12 cellular contexts compared by ENCODE assay signal in the genomic region with DNA sequence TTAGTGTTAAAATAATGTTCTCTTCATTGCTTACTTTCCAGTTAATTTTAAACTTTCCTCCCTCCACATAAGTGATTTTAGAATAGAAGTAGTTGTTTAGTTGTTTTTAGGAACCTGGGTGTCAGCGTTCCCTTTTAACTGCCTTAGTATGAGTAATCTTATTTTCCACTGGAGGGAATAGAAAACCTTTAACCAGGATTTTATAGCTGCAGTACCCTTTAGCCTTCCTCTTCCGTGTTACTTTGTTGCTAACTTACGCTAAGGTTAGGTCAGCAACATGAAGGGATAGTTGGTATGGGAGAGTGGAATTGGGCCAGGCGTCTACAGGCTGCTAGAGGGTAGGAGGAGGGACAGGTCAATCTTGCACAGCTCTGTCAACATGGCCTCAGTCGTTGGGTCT. TPM values are rescaled to one million over a fixed set of nuclear protein-coding genes. Genes with fewer than 3 reads are reported as not detected.
DNase-seq lines count a peak whose midpoint lies in the region; ATAC-seq and TF ChIP-seq lines count a peak whose summit lies in the region.
"Had no signal": no experiment of that assay in that cellular context is flagged by ENCODE, and none has a peak within 500 bp of the region (broad histone marks: within the 10 kb centered on the region; RNA-seq: fewer than 3 reads in every experiment).

No MANE protein-coding gene starts in this region.

- intact Hi-C loops in activated CD4-positive, alpha-beta memory T cell treated with anti-CD3 and anti-CD28 coated beads for 36 hours (cut with micrococcal nuclease): loop anchor here (1.0 to 5.0 kb wide), 3 partner anchors 29 to 132 kb away; no protein-coding TSS in a partner anchor
- intact Hi-C loops in left cardiac atrium (cut with DNase I): loop anchor here in 1 of 2 donors (10.0 kb wide), 1 partner anchor 1447 kb away; no protein-coding TSS in a partner anchor

- no peak for DNase-seq in activated T-cell treated with anti-CD3 and anti-CD28 coated beads, Interleukin-2, amount 50 U/mL, for 24 hours
- DNase-seq in activated T-cell treated with anti-CD3 and anti-CD28 coated beads, Interleukin-2, amount 50 U/mL, for 48 hours: no peak
- no peak for DNase-seq in activated CD4-positive, alpha-beta memory T cell treated with anti-CD3 and anti-CD28 coated beads for 36 hours
- DNase-seq in glomerular visceral epithelial cell (ENCODE audit: extremely low spot score) (peak; percentile 37), smooth muscle cell (lab: John Stamatoyannopoulos, UW; ENCODE audit: unreplicated experiment) (no peak), GM13976 (ENCODE audit: low spot score) (no peak), left cardiac atrium (no peak), DMS153 (lab: John Stamatoyannopoulos, UW) (no peak)
- DNase-seq: activated gamma-delta T cell treated with Interleukin-2 at 50 U/mL for 16 hours, gastrocnemius medialis, NCI-H1694 treated with DMSO at 0.1 percent for 48 hours had no signal

- no peaks in the 10 kb centered on the region for H4K20me1 ChIP-seq in smooth muscle cell (ENCODE audit: low read depth)

- ATAC-seq in left cardiac atrium: no peak
- ATAC-seq: gastrocnemius medialis had no signal

- TF ChIP-seq CTCF in smooth muscle cell (IDR thresholded peaks at IDR 0.05; ENCODE audit: borderline replicate concordance, insufficient read depth, poor library complexity, severe bottlenecking) (no peak), GM13976 (IDR thresholded peaks at IDR 0.05; ENCODE audit: borderline replicate concordance, control extremely low read depth, extremely low read depth, insufficient read depth, missing control alignments) (no peak)

- no peaks in the 10 kb centered on the region for H3K36me3 ChIP-seq in smooth muscle cell (ENCODE audit: low read depth)
- H3K36me3 ChIP-seq: gastrocnemius medialis had no signal

- H3K9me3 Mint-ChIP-seq in activated T-cell treated with anti-CD3 and anti-CD28 coated beads, Interleukin-2, amount 50 U/mL, for 24 hours: no peaks in the 10 kb centered on the region
- no peaks in the 10 kb centered on the region for H3K9me3 Mint-ChIP-seq in activated CD4-positive, alpha-beta memory T cell treated with anti-CD3 and anti-CD28 coated beads for 36 hours

- peaks cover 34% of the 10 kb centered on the region for H3K4me1 Mint-ChIP-seq in activated T-cell treated with anti-CD3 and anti-CD28 coated beads, Interleukin-2, amount 50 U/mL, for 24 hours (ENCODE audit: low read depth)
- peaks cover 35% of the 10 kb centered on the region for H3K4me1 Mint-ChIP-seq in activated CD4-positive, alpha-beta memory T cell treated with anti-CD3 and anti-CD28 coated beads for 36 hours (ENCODE audit: low read depth)

- H3K27ac Mint-ChIP-seq in activated T-cell treated with anti-CD3 and anti-CD28 coated beads, Interleukin-2, amount 50 U/mL, for 24 hours: peak overlapping the region; percentile 87
- H3K27ac Mint-ChIP-seq in activated CD4-positive, alpha-beta memory T cell treated with anti-CD3 and anti-CD28 coated beads for 36 hours: peak overlapping the region; percentile 87

- peaks cover 83% of the 10 kb centered on the region for H3K36me3 Mint-ChIP-seq in activated T-cell treated with anti-CD3 and anti-CD28 coated beads, Interleukin-2, amount 50 U/mL, for 24 hours (ENCODE audit: low read depth)
- peaks cover 15% of the 10 kb centered on the region for H3K36me3 Mint-ChIP-seq in activated CD4-positive, alpha-beta memory T cell treated with anti-CD3 and anti-CD28 coated beads for 36 hours

- CTCF ChIA-PET in activated CD4-positive, alpha-beta memory T cell treated with anti-CD3 and anti-CD28 coated beads for 36 hours (lab: Charles Lee): interaction anchor here (1.1 to 4.6 kb wide), 3 partner anchors 13 to 133 kb away, joined by 3 to 31 read pairs (median 4); a partner anchor contains a TSS

- H3K4me2 ChIP-seq in smooth muscle cell: no peak overlapping the region

- H3F3A ChIP-seq in smooth muscle cell (ENCODE audit: low read depth): no peaks in the 10 kb centered on the region

- POLR2A ChIA-PET in activated CD4-positive, alpha-beta memory T cell treated with anti-CD3 and anti-CD28 coated beads for 36 hours (lab: Charles Lee): interaction anchor here (0.6 to 1.9 kb wide), 2 partner anchors 9 to 31 kb away, joined by 3 to 5 read pairs; a partner anchor contains a TSS

- no peak overlapping the region for H3K4me3 ChIP-seq in smooth muscle cell
- H3K4me3 ChIP-seq: gastrocnemius medialis, K562 had no signal

- peak overlapping the region; percentile 66 for H3K27ac ChIP-seq in smooth muscle cell (ENCODE audit: low read depth)
- H3K27ac ChIP-seq: gastrocnemius medialis had no signal

- no peak overlapping the region for H3K4me3 Mint-ChIP-seq in activated T-cell treated with anti-CD3 and anti-CD28 coated beads, Interleukin-2, amount 50 U/mL, for 24 hours
- H3K4me3 Mint-ChIP-seq in activated CD4-positive, alpha-beta memory T cell treated with anti-CD3 and anti-CD28 coated beads for 36 hours: no peak overlapping the region

- in situ Hi-C loops in GM13976 (cut with MboI; ENCODE audit: low sequenced_read_pairs, unreplicated experiment): no loop called here

- 65% methylated on average over 5 of the region's 5 CpGs for WGBS in smooth muscle cell (ENCODE audit: low lambda C conversion rate)

- H3K9me3 ChIP-seq in smooth muscle cell (replicated peaks; ENCODE audit: low read depth): no peaks in the 10 kb centered on the region
- H3K9me3 ChIP-seq: gastrocnemius medialis had no signal

- peaks cover 23% of the 10 kb centered on the region for H3K27me3 Mint-ChIP-seq in activated T-cell treated with anti-CD3 and anti-CD28 coated beads, Interleukin-2, amount 50 U/mL, for 24 hours
- H3K27me3 Mint-ChIP-seq in activated CD4-positive, alpha-beta memory T cell treated with anti-CD3 and anti-CD28 coated beads for 36 hours: no peaks in the 10 kb centered on the region

- no peaks in the 10 kb centered on the region for H3K4me1 ChIP-seq in smooth muscle cell (ENCODE audit: low read depth)
- H3K4me1 ChIP-seq: gastrocnemius medialis had no signal

- no peaks in the 10 kb centered on the region for H3K27me3 ChIP-seq in smooth muscle cell (ENCODE audit: low read depth)
- H3K27me3 ChIP-seq: gastrocnemius medialis had no signal

- no peaks in the 10 kb centered on the region for H3K79me2 ChIP-seq in smooth muscle cell (ENCODE audit: low read depth)

- no peak overlapping the region for H3K9ac ChIP-seq in smooth muscle cell (ENCODE audit: low read depth)

- no peak overlapping the region for H2AFZ ChIP-seq in smooth muscle cell (ENCODE audit: low read depth)

RNA-seq across cellular contexts. Expression of a gene that starts 31.5 kb away (rescaled TPM):
- total RNA-seq in activated CD4-positive, alpha-beta memory T cell treated with anti-CD3 and anti-CD28 coated beads for 36 hours: 100 to 1,000 TPM; 119 to 120 TPM
- total RNA-seq in smooth muscle cell: 43.8 and 46.7 TPM in 2 replicates
- polyA plus RNA-seq in smooth muscle cell: 37.2 and 54.7 TPM in 2 replicates
- 10 to 100 TPM; 49.0 to 64.7 TPM for total RNA-seq in left cardiac atrium
